10 cellular contexts compared by ENCODE assay signal in genomic region chr1:228804640-228805413, GRCh38.
A peak's percentile ranks its signal among the peaks of the same experiment; 100 is the strongest.
DNase-seq lines count a peak whose midpoint lies in the region; TF ChIP-seq lines count a peak whose summit lies in the region.
"Had no signal": no experiment of that assay in that cellular context is flagged by ENCODE, and none has a peak within 500 bp of the region (broad histone marks: within the 10 kb centered on the region; RNA-seq: fewer than 3 reads in every experiment).

No MANE protein-coding gene starts in this region.

- DNase-seq in activated CD4-positive, alpha-beta T cell treated with anti-CD3 and anti-CD28 coated beads, Interleukin-2, amount 10 ng/mL, durations not matched to agents 7 days and 5 days = peak; percentile 66
- no peak for DNase-seq in activated CD4-positive, alpha-beta T cell treated with anti-CD3 and anti-CD28 coated beads for 4 hours
- DNase-seq in SK-N-SH (peak; percentile 53), glutamatergic neuron (peak; percentile 53), stomach (peak; percentile 34), NCI-H748 (lab: John Stamatoyannopoulos, UW; ENCODE audit: unreplicated experiment) (no peak), Peyer's patch (no peak), spleen (no peak)
- DNase-seq: NCI-H345 had no signal

- CTCF ChIA-PET in activated CD4-positive, alpha-beta T cell treated with anti-CD3 and anti-CD28 coated beads, Interleukin-2, amount 10 ng/mL, durations not matched to agents 7 days and 5 days (lab: Charles Lee) = interaction anchor here (0.7 to 3.0 kb wide), 6 partner anchors 9 to 33 kb away, joined by 3 to 8 read pairs (median 4); no protein-coding TSS in a partner anchor
- CTCF ChIA-PET in SK-N-SH (lab: Yijun Ruan, JAX) = interaction anchor here (1.1 kb wide), 1 partner anchor 422 kb away, joined by 5 read pairs; no protein-coding TSS in a partner anchor

- H3K4me1 ChIP-seq in SK-N-SH (ENCODE audit: control insufficient read depth in 1 of 2, insufficient read depth in 2 of 2, low read depth in 1 of 2, low read length in 1 of 2) = peaks cover 0 to 22% of the 10 kb centered on the region in 2 experiments; a peak in 2 of 4 replicates
- peaks cover 0 to 45% (median 18%) of the 10 kb centered on the region in 4 donors for H3K4me1 ChIP-seq in stomach
- peaks cover 0 to 10% (median under 1%) of the 10 kb centered on the region in 4 donors for H3K4me1 ChIP-seq in Peyer's patch
- H3K4me1 ChIP-seq in spleen = peaks cover 3 to 27% (median 13%) of the 10 kb centered on the region in 6 donors

- TF ChIP-seq POLR2A in stomach (IDR thresholded peaks at IDR 0.05) (no peak), Peyer's patch (IDR thresholded peaks at IDR 0.05) (no peak), spleen (IDR thresholded peaks at IDR 0.05) (no peak)

- H3K4me3 ChIP-seq in SK-N-SH (ENCODE audit: low read depth in 2 of 2, low read length in 1 of 2) = no peak overlapping the region
- no peak overlapping the region for H3K4me3 ChIP-seq in stomach
- peak overlapping the region in 1 of 4 donors; percentile 21 for H3K4me3 ChIP-seq in Peyer's patch
- no peak overlapping the region for H3K4me3 ChIP-seq in spleen

- H4K20me1 ChIP-seq in SK-N-SH (ENCODE audit: insufficient read depth) = no peaks in the 10 kb centered on the region

- no peak for TF ChIP-seq RAD21 in SK-N-SH (IDR thresholded peaks at IDR 0.05; ENCODE audit: low read length)

- H3K27ac ChIP-seq in SK-N-SH (ENCODE audit: low read depth in 2 of 2, low read length in 1 of 2) (peak overlapping the region in 1 of 2 experiments; percentile 82; a peak in 2 of 4 replicates), stomach (peak overlapping the region in 2 of 5 donors; percentile 18 to 24), Peyer's patch (peak overlapping the region in 2 of 4 donors; percentile 22 to 30), spleen (peak overlapping the region in 4 of 8 donors; percentile 11 to 58 (median 24))

- no peaks in the 10 kb centered on the region for H3F3A ChIP-seq in SK-N-SH (replicated peaks; ENCODE audit: insufficient read depth)

- POLR2A ChIA-PET in activated CD4-positive, alpha-beta T cell treated with anti-CD3 and anti-CD28 coated beads, Interleukin-2, amount 10 ng/mL, durations not matched to agents 7 days and 5 days (lab: Charles Lee) = interaction anchor here (1.4 kb wide), 1 partner anchor 10 kb away, joined by 4 read pairs; no protein-coding TSS in a partner anchor
- POLR2A ChIA-PET in SK-N-SH (lab: Yijun Ruan, JAX) = interaction anchor here (0.7 kb wide), 1 partner anchor 23 kb away, joined by 3 read pairs; no protein-coding TSS in a partner anchor

- H3K9me3 ChIP-seq in SK-N-SH (no peaks in the 10 kb centered on the region), stomach (no peaks in the 10 kb centered on the region), Peyer's patch (no peaks in the 10 kb centered on the region), spleen (no peaks in the 10 kb centered on the region)

- no peak overlapping the region for H3K9ac ChIP-seq in SK-N-SH

- 34% methylated on average over 10 of the region's 11 CpGs for WGBS in SK-N-SH (ENCODE audit: low lambda C conversion rate)
- 41 to 52% (median 45%) methylated on average over 11 of the region's 11 CpGs for WGBS in stomach, 5 donors
- 34 to 43% (median 41%) methylated on average over 11 of the region's 11 CpGs for WGBS in spleen, 5 donors

- peak overlapping the region; percentile 43 for H3K4me3 Mint-ChIP-seq in activated CD4-positive, alpha-beta T cell treated with anti-CD3 and anti-CD28 coated beads, Interleukin-2, amount 10 ng/mL, durations not matched to agents 7 days and 5 days
- peak overlapping the region; percentile 16 for H3K4me3 Mint-ChIP-seq in glutamatergic neuron (ENCODE audit: unreplicated experiment)
- H3K4me3 Mint-ChIP-seq: memory B cell had no signal

- H3K27me3 ChIP-seq in SK-N-SH (ENCODE audit: insufficient read depth) = no peaks in the 10 kb centered on the region
- no peaks in the 10 kb centered on the region for H3K27me3 ChIP-seq in stomach
- no peaks in the 10 kb centered on the region for H3K27me3 ChIP-seq in Peyer's patch
- no peaks in the 10 kb centered on the region for H3K27me3 ChIP-seq in spleen (replicated peaks in 1 of 7)

- peak in 1 of 2 experiments; percentile 63; a peak in 2 of 4 replicates for TF ChIP-seq EP300 in SK-N-SH (IDR thresholded peaks at IDR 0.05; ENCODE audit: borderline replicate concordance in 1 of 2, low read depth in 1 of 2, low read length in 1 of 2)
- TF ChIP-seq EP300 in stomach (IDR thresholded peaks at IDR 0.05) = no peak

- H3K4me2 ChIP-seq in SK-N-SH = no peak overlapping the region

- H3K27me3 Mint-ChIP-seq in activated CD4-positive, alpha-beta T cell treated with anti-CD3 and anti-CD28 coated beads, Interleukin-2, amount 10 ng/mL, durations not matched to agents 7 days and 5 days = no peaks in the 10 kb centered on the region
- peaks cover 4% of the 10 kb centered on the region for H3K27me3 Mint-ChIP-seq in glutamatergic neuron (ENCODE audit: unreplicated experiment)

- H3K9me2 ChIP-seq in SK-N-SH = no peaks in the 10 kb centered on the region

- peaks cover 19% of the 10 kb centered on the region for H3K9me3 Mint-ChIP-seq in activated CD4-positive, alpha-beta T cell treated with anti-CD3 and anti-CD28 coated beads, Interleukin-2, amount 10 ng/mL, durations not matched to agents 7 days and 5 days
- peaks cover 2% of the 10 kb centered on the region for H3K9me3 Mint-ChIP-seq in glutamatergic neuron (ENCODE audit: unreplicated experiment)
- H3K9me3 Mint-ChIP-seq: memory B cell had no signal

- peak overlapping the region; percentile 93 for H3K27ac Mint-ChIP-seq in activated CD4-positive, alpha-beta T cell treated with anti-CD3 and anti-CD28 coated beads, Interleukin-2, amount 10 ng/mL, durations not matched to agents 7 days and 5 days
- H3K27ac Mint-ChIP-seq in glutamatergic neuron (ENCODE audit: unreplicated experiment) = peak overlapping the region; percentile 84
- H3K27ac Mint-ChIP-seq: memory B cell had no signal

- TF ChIP-seq CTCF in SK-N-SH (IDR thresholded peaks at IDR 0.05) (no peak), glutamatergic neuron (IDR thresholded peaks at IDR 0.05; ENCODE audit: partially characterized antibody, unreplicated experiment) (no peak), stomach (IDR thresholded peaks at IDR 0.05) (no peak), Peyer's patch (IDR thresholded peaks at IDR 0.05) (no peak), spleen (IDR thresholded peaks at IDR 0.05 in 8 of 11, conservative IDR thresholded peaks at IDR 0.05 in 3 of 11) (no peak)

- H3K4me1 Mint-ChIP-seq in activated CD4-positive, alpha-beta T cell treated with anti-CD3 and anti-CD28 coated beads, Interleukin-2, amount 10 ng/mL, durations not matched to agents 7 days and 5 days = peaks cover 81% of the 10 kb centered on the region
- H3K4me1 Mint-ChIP-seq in glutamatergic neuron (ENCODE audit: low read depth, unreplicated experiment) = peaks cover 20% of the 10 kb centered on the region

- H3K36me3 Mint-ChIP-seq in activated CD4-positive, alpha-beta T cell treated with anti-CD3 and anti-CD28 coated beads, Interleukin-2, amount 10 ng/mL, durations not matched to agents 7 days and 5 days (ENCODE audit: low read depth) = peaks cover 28% of the 10 kb centered on the region
- no peaks in the 10 kb centered on the region for H3K36me3 Mint-ChIP-seq in glutamatergic neuron (ENCODE audit: unreplicated experiment)
- H3K36me3 Mint-ChIP-seq: memory B cell had no signal

- H3K36me3 ChIP-seq in SK-N-SH (replicated peaks in 1 of 2; ENCODE audit: control insufficient read depth in 1 of 2, insufficient read depth in 2 of 2, low read length in 1 of 2) = no peaks in the 10 kb centered on the region
- no peaks in the 10 kb centered on the region for H3K36me3 ChIP-seq in stomach
- no peaks in the 10 kb centered on the region for H3K36me3 ChIP-seq in Peyer's patch
- no peaks in the 10 kb centered on the region for H3K36me3 ChIP-seq in spleen

- H2AFZ ChIP-seq in SK-N-SH (ENCODE audit: low read depth) = no peak overlapping the region; the same call in 1 of the 2 replicates

- intact Hi-C loops in stomach (cut with DNase I; ENCODE audit: low total_unique reads) = no loop called here
- intact Hi-C loops in spleen (cut with DNase I; ENCODE audit: low total_unique reads) = no loop called here

- H3K79me2 ChIP-seq in SK-N-SH (ENCODE audit: insufficient read depth) = no peaks in the 10 kb centered on the region

TF ChIP-seq in SK-N-SH, 30 proteins besides CTCF, POLR2A, EP300 and RAD21:
- TF ChIP-seq NFIC (IDR thresholded peaks at IDR 0.05; ENCODE audit: borderline replicate concordance) (no peak), MXI1 (IDR thresholded peaks at IDR 0.05; ENCODE audit: low read depth, low read length) (peak; percentile 26; the same call in 1 of the 2 replicates)

Comparison
In these comparisons a context has a peak if more than half of its experiments do, and no peak if none do; other contexts are left out.
1. DNase-seq: peak in activated CD4-positive, alpha-beta T cell treated with anti-CD3 and anti-CD28 coated beads, Interleukin-2, amount 10 ng/mL, durations not matched to agents 7 days and 5 days (single experiment), SK-N-SH (single experiment), glutamatergic neuron (single experiment) and stomach (single experiment); none in activated CD4-positive, alpha-beta T cell treated with anti-CD3 and anti-CD28 coated beads for 4 hours (0 of 2), NCI-H748 (single experiment), Peyer's patch (0 of 3) and spleen (single experiment).